In the genomic region with DNA sequence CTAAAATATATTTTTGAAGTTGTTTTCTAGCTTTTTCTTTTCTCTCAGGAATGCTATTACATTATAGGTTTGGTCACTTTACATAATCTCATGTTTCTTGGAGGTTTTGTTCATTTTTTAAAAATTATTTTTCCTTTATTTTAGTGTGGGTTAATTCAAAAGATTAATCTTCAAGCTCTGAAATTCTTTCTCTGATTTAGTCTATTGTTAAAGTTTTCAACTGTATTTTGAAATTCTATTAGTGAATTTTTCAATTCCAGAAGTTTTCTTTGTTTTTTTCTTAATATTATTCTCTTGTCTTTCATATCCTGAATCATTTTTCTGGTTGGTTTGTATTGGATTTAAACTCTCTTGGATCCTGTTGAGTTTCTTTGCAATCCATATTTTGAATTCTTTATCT, we compare ENCODE assay signal across 20 cellular contexts.
"Had no signal": no experiment of that assay in that cellular context is flagged by ENCODE, and none has a peak within 500 bp of the region (broad histone marks: within the 10 kb centered on the region; RNA-seq: fewer than 3 reads in every experiment).

No MANE protein-coding gene starts in this region.

- H2AFZ ChIP-seq: PC-9 had no signal

- DNase-seq: IMR-90, NCI-H1092, NCI-H1105 treated with DMSO at 0.1 percent for 48 hours, NCI-H1417 treated with DMSO at 0.1 percent for 48 hours, NCI-H146, NCI-H1930, NCI-H2107, NCI-H2227 treated with DMSO at 0.1 percent for 48 hours, NCI-H510A, NCI-H524 treated with DMSO at 0.1 percent for 48 hours, NCI-H774, PC-9, Peyer's patch, SHP77 treated with DMSO at 0.1 percent for 48 hours, SW 1271, T-cell had no signal

- H3K4me1 Mint-ChIP-seq: T-cell had no signal

- H3K36me3 Mint-ChIP-seq: T-cell had no signal

- ATAC-seq: Right ventricle myocardium inferior, T-cell had no signal

- H3K4me3 ChIP-seq: PC-9, Peyer's patch, SJCRH30 had no signal

- H3K36me3 ChIP-seq: Peyer's patch, SJCRH30 had no signal

- H3K27ac ChIP-seq: PC-9, Peyer's patch, SJCRH30 had no signal

- H3K9me3 ChIP-seq: Peyer's patch had no signal

- H3K27me3 ChIP-seq: Peyer's patch, SJCRH30 had no signal

- FAIRE-seq: HepG2 had no signal

- H3K4me3 Mint-ChIP-seq: T-cell; T-helper 1 cell treated with Interleukin-12 subunit alpha and Interleukin-12 subunit beta and Interleukin-4 antibody, amounts not matched to agents 30 μg/mL and 1 μg/mL, for 36 hours had no signal

- H3K27ac Mint-ChIP-seq: T-cell; T-helper 1 cell treated with Interleukin-12 subunit alpha and Interleukin-12 subunit beta and Interleukin-4 antibody, amounts not matched to agents 30 μg/mL and 1 μg/mL, for 36 hours had no signal

- H3K4me1 ChIP-seq: Peyer's patch, SJCRH30 had no signal

- H3K4me2 ChIP-seq: PC-9 had no signal
